Comparison of ENCODE assay signal across 9 cellular contexts in the genomic region with DNA sequence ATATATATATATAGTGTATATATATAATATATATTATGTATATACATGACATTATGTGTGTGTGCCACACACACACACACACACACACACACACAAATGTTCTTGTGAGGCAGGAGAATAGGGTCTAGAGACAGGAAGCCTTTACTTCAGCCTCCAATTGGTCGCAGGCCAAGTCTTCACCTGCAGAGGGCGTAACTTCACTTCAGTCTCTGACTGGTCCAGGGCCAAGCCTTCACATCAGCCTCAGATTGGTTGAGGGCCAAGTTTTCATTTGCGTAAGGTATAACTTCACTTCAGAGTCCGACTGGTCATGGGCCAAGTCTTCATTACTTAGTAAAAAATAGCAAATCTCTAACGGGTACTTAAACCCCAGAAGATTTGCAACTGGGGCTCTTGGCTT. TPM values are rescaled to one million over a fixed set of nuclear protein-coding genes. Genes with fewer than 3 reads are reported as not detected.
DNase-seq lines count a peak whose midpoint lies in the region; ATAC-seq and TF ChIP-seq lines count a peak whose summit lies in the region.
"Had no signal": no experiment of that assay in that cellular context is flagged by ENCODE, and none has a peak within 500 bp of the region (broad histone marks: within the 10 kb centered on the region; RNA-seq: fewer than 3 reads in every experiment).

No MANE protein-coding gene starts in this region.

- 60 to 64% methylated on average over 5 of the region's 5 CpGs for WGBS in lung, 2 donors

- peak; percentile 40 for ATAC-seq in CD8-positive, alpha-beta T cell
- ATAC-seq in activated T-cell treated with anti-CD3 and anti-CD28 coated beads, Interleukin-2, amount 50 U/mL, for 4 hours: peak in 1 of 2 donors; percentile 48
- ATAC-seq in lung (ENCODE audit: insufficient read depth, low FRiP score) (no peak), GM18868 (IDR thresholded peaks at IDR 0.05; ENCODE audit: unreplicated experiment) (no peak), HG03354 (IDR thresholded peaks at IDR 0.05; ENCODE audit: poor library complexity, severe bottlenecking, unreplicated experiment) (no peak)

- no peaks in the 10 kb centered on the region for H3K27me3 ChIP-seq in CD8-positive, alpha-beta T cell (ENCODE audit: insufficient read depth, low read length)
- H3K27me3 ChIP-seq in KMS-11 (ENCODE audit: insufficient read depth, low read depth) (no peaks in the 10 kb centered on the region), lung (ENCODE audit: control insufficient read depth, insufficient read depth) (no peaks in the 10 kb centered on the region)

- no peak overlapping the region for H3K27ac ChIP-seq in CD8-positive, alpha-beta T cell (ENCODE audit: low read depth, low read length)
- H3K27ac ChIP-seq in KMS-11: no peak overlapping the region
- H3K27ac ChIP-seq in lung (ENCODE audit: low read depth in 1 of 2, low read length in 1 of 2): no peak overlapping the region
- no peak overlapping the region for H3K27ac ChIP-seq in RWPE1

- no peaks in the 10 kb centered on the region for H3K4me1 ChIP-seq in CD8-positive, alpha-beta T cell (ENCODE audit: insufficient read depth, low read length)
- peaks cover 6% of the 10 kb centered on the region for H3K4me1 ChIP-seq in KMS-11 (ENCODE audit: low read depth, poor library complexity, severe bottlenecking)
- no peaks in the 10 kb centered on the region for H3K4me1 ChIP-seq in lung (ENCODE audit: control insufficient read depth in 2 of 2, insufficient read depth in 2 of 2, low read length in 2 of 2)

- POLR2A ChIA-PET in CD8-positive, alpha-beta T cell (lab: Charles Lee): no interaction called here
- POLR2A ChIA-PET in RWPE1 (lab: Yijun Ruan, JAX; ENCODE audit: low non-redundant PET): no interaction called here

- no peaks in the 10 kb centered on the region for H3K79me2 ChIP-seq in KMS-11 (ENCODE audit: insufficient read depth, low read depth)

- intact Hi-C loops in CD8-positive, alpha-beta T cell (cut with DNase I, micrococcal nuclease): loop anchor here (1.0 to 5.0 kb wide), 2 partner anchors 234 kb away; no protein-coding TSS in a partner anchor

- no peak overlapping the region for H2AFZ ChIP-seq in KMS-11 (ENCODE audit: low read depth)

- H4K20me1 ChIP-seq in KMS-11 (ENCODE audit: insufficient read depth): no peaks in the 10 kb centered on the region

- H3K4me1 Mint-ChIP-seq in CD8-positive, alpha-beta T cell (ENCODE audit: low read depth): no peaks in the 10 kb centered on the region
- H3K4me1 Mint-ChIP-seq in activated T-cell treated with anti-CD3 and anti-CD28 coated beads, Interleukin-2, amount 50 U/mL, for 4 hours (ENCODE audit: low read depth): no peaks in the 10 kb centered on the region

- DNase-seq in CD8-positive, alpha-beta T cell: peak in 4 of 7 experiments; percentile 8 to 40 (median 33)
- DNase-seq in activated T-cell treated with anti-CD3 and anti-CD28 coated beads, Interleukin-2, amount 50 U/mL, for 4 hours: peak; percentile 35
- DNase-seq in lung (ENCODE audit: low spot score): peak; percentile 49
- DNase-seq in HPDE6-E6E7 (ENCODE audit: extremely low spot score): no peak
- no peak for DNase-seq in RWPE1 (ENCODE audit: low spot score)

- no peaks in the 10 kb centered on the region for H3K9me3 ChIP-seq in CD8-positive, alpha-beta T cell (ENCODE audit: low read length)
- no peaks in the 10 kb centered on the region for H3K9me3 ChIP-seq in lung (ENCODE audit: control insufficient read depth in 2 of 2, insufficient read depth in 1 of 2, low read length in 1 of 2)

- no peak overlapping the region for H3K27ac Mint-ChIP-seq in CD8-positive, alpha-beta T cell

- no peak overlapping the region for H3K9ac ChIP-seq in KMS-11

- no peak overlapping the region for H3K4me3 ChIP-seq in CD8-positive, alpha-beta T cell (ENCODE audit: low read depth, low read length)
- H3K4me3 ChIP-seq in KMS-11 (IDR thresholded peaks at IDR 0.05; ENCODE audit: insufficient read depth, low read depth, low read length) (no peak overlapping the region), lung (no peak overlapping the region)

- H3K9me3 Mint-ChIP-seq in CD8-positive, alpha-beta T cell: no peaks in the 10 kb centered on the region
- H3K9me3 Mint-ChIP-seq in activated T-cell treated with anti-CD3 and anti-CD28 coated beads, Interleukin-2, amount 50 U/mL, for 4 hours: no peaks in the 10 kb centered on the region

- no peaks in the 10 kb centered on the region for H3K36me3 Mint-ChIP-seq in CD8-positive, alpha-beta T cell
- H3K36me3 Mint-ChIP-seq in activated T-cell treated with anti-CD3 and anti-CD28 coated beads, Interleukin-2, amount 50 U/mL, for 4 hours (ENCODE audit: insufficient read depth): no peaks in the 10 kb centered on the region

- H3K36me3 ChIP-seq in CD8-positive, alpha-beta T cell (ENCODE audit: insufficient read depth, low read length): no peaks in the 10 kb centered on the region
- no peaks in the 10 kb centered on the region for H3K36me3 ChIP-seq in KMS-11 (ENCODE audit: insufficient read depth)
- no peaks in the 10 kb centered on the region for H3K36me3 ChIP-seq in lung (ENCODE audit: control insufficient read depth in 2 of 2, insufficient read depth in 2 of 2, low read length in 2 of 2)

- H3K4me2 ChIP-seq in KMS-11: no peak overlapping the region

- no peak overlapping the region for H3K4me3 Mint-ChIP-seq in CD8-positive, alpha-beta T cell
- H3K4me3 Mint-ChIP-seq in activated T-cell treated with anti-CD3 and anti-CD28 coated beads, Interleukin-2, amount 50 U/mL, for 4 hours: no peak overlapping the region

- CTCF ChIA-PET in CD8-positive, alpha-beta T cell (lab: Charles Lee): interaction anchor here (1.5 kb wide), 1 partner anchor 11 kb away, joined by 4 read pairs; no protein-coding TSS in a partner anchor
- CTCF ChIA-PET in RWPE1 (lab: Yijun Ruan, JAX): no interaction called here

- H3K27me3 Mint-ChIP-seq in CD8-positive, alpha-beta T cell (ENCODE audit: low read depth): no peaks in the 10 kb centered on the region
- no peaks in the 10 kb centered on the region for H3K27me3 Mint-ChIP-seq in activated T-cell treated with anti-CD3 and anti-CD28 coated beads, Interleukin-2, amount 50 U/mL, for 4 hours (ENCODE audit: low read depth)

- peak; percentile 19 for TF ChIP-seq CTCF in CD8-positive, alpha-beta T cell (IDR thresholded peaks at IDR 0.05)
- TF ChIP-seq CTCF in KMS-11 (conservative IDR thresholded peaks at IDR 0.05; ENCODE audit: low read depth, low read length) (peak; percentile 54), lung (IDR thresholded peaks at IDR 0.05; ENCODE audit: control extremely low read depth, extremely low read depth) (no peak), RWPE1 (conservative IDR thresholded peaks at IDR 0.05; ENCODE audit: low read depth) (no peak)

RNA-seq across cellular contexts. Expression of a gene that starts 13.2 kb away (rescaled TPM):
- 10 to 100 TPM; 40.4 to 42.1 TPM for total RNA-seq in CD8-positive, alpha-beta T cell
- 10 to 100 TPM; 56.7 to 62.9 (median 59.3) TPM for total RNA-seq in activated T-cell treated with anti-CD3 and anti-CD28 coated beads, Interleukin-2, amount 50 U/mL, for 4 hours
- 100 to 1,000 TPM in 1 of 2 donors, 10 to 100 TPM in 1; 57.0 to 153 TPM for total RNA-seq in lung
- polyA plus RNA-seq in lung: 10 to 100 TPM; 32.2 to 40.8 TPM

RNA-seq across cellular contexts. Expression of a gene that starts 30.1 kb away (rescaled TPM):
- total RNA-seq in CD8-positive, alpha-beta T cell: under 1 TPM in 1 of 2 experiments, not detected in 1; 0.25 TPM
- 1 to 10 TPM in 2 of 3 donors, under 1 TPM in 1; 0.87 to 2.1 (median 1.0) TPM for total RNA-seq in activated T-cell treated with anti-CD3 and anti-CD28 coated beads, Interleukin-2, amount 50 U/mL, for 4 hours
- not detected for total RNA-seq in lung
- under 1 TPM in 1 of 2 donors, not detected in 1; 0.07 TPM for polyA plus RNA-seq in lung
- total RNA-seq: astrocyte had no signal

Comparison
In these comparisons a context has a peak if more than half of its experiments do, and no peak if none do; other contexts are left out.
1. DNase-seq: peak in CD8-positive, alpha-beta T cell (4 of 7), activated T-cell treated with anti-CD3 and anti-CD28 coated beads, Interleukin-2, amount 50 U/mL, for 4 hours (single experiment) and lung (single experiment); none in HPDE6-E6E7 (single experiment) and RWPE1 (single experiment).
2. CTCF ChIP-seq: peak in CD8-positive, alpha-beta T cell (single experiment) and KMS-11 (single experiment); none in lung (single experiment) and RWPE1 (single experiment).